ENCODE assay signal across 8 cellular contexts in the genomic region with DNA sequence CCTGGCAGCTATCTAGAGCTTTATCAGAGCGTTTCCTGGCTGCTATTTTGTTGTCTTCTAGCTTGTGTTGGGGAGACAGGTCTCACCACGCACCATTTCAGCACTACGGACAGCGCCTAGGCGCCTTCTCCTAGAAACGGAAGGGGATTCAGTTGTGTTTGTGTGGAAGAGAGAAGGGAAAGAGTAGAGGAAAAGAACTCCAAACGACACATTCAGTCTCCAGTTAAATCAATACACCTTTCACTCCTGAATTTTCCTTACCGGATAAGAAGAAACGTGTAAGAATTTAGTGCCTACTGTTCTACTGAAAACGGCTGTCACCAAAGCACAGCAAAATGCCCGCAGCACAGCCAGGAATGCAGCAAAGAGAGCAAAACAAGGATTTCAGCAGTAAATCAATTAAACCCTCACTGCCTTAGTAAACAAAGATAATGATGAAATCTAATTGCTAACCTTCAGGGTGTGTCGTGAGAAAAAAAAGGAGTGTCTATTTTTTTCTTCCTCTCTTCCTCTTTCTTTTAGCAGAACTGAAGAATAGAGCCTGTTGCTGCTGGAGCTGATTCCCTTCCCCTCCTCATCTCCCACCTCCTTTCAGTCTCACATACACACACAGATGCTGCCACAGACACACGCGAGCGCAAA. TPM values are rescaled to one million over a fixed set of nuclear protein-coding genes. Genes with fewer than 3 reads are reported as not detected.
DNase-seq lines count a peak whose midpoint lies in the region; ATAC-seq, FAIRE-seq and TF ChIP-seq lines count a peak whose summit lies in the region.

No MANE protein-coding gene starts in this region.

- DNase-seq in A172 (ENCODE audit: low spot score) (peak; percentile 56), H54 (ENCODE audit: insufficient read length, low spot score) (peak; percentile 2), T follicular helper cell (ENCODE audit: low read depth) (peak; percentile 3), left kidney (ENCODE audit: low read depth, low spot score) (peak; percentile 96), GOT3 (lab: John Stamatoyannopoulos, UW) (no peak)
- DNase-seq in stimulated activated CD8-positive, alpha-beta memory T cell treated with anti-CD3 and anti-CD28 coated beads, Interleukin-15, amount 100 ng/mL, for 1 hour (ENCODE audit: low read depth) = peak; percentile 1

- no peak for FAIRE-seq in H54 (lab: Jason Lieb, UNC)

- H3K27ac ChIP-seq in cingulate gyrus (ENCODE audit: low read depth, low read length) = peak overlapping the region; percentile 49

- no peak for TF ChIP-seq POLR2A in H54 (IDR thresholded peaks at IDR 0.05; ENCODE audit: low read depth, low read length)

- no peak for ATAC-seq in GM18868 (IDR thresholded peaks at IDR 0.05; ENCODE audit: unreplicated experiment)

RNA-seq across cellular contexts. Expression of gene CTXN2, which starts 0.4 kb away (rescaled TPM):
- 0.05 TPM in 1 of 2 replicates, not detected in the other for total RNA-seq in A172 (2014; rRNA removed; shearing (Covaris generic))

RNA-seq across cellular contexts. Expression of gene MYEF2, which starts 13.0 kb away (rescaled TPM):
- 30.4 and 41.4 TPM in 2 replicates for total RNA-seq in A172 (2014; rRNA removed; shearing (Covaris generic))

RNA-seq across cellular contexts. Expression of gene SLC12A1, which starts 15.0 kb away (rescaled TPM):
- not detected in 2 replicates for total RNA-seq in A172 (2014; rRNA removed; shearing (Covaris generic))
